In the genomic region with DNA sequence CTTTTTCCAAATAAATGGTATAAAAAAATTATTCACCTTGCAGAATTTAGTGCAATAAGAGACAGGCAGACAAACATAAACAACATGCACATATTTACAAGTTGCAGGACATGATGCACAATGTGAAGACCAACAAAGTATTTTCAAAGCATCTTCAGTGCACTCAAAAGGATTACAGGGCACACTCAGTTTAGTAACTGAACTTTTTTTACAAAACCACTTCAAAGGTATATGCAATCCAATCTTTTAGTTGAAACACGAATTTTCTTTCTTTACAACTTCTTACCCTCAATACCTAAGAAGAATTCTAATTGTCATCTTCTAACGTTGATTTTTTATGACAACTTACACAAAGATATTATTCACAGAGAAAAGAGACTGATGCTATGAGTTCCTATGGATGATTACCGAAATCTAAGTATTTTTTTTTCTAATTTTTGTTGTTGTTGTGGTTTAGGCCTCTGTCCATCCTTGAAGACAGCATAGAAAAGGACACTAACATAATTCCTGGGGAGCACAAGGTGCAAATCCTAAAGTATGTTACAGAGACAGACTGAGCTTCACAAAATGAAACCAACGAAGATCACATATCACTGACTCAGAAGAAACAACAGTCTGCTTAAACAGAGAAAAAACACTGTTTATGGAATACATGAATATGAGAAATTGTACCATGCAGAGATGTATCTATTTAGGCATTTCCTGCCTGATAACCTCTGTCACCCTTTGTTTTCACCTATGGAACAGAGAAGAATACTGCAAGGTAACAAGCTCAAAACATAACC, we compare ENCODE assay signal across 16 cellular contexts. TPM values are rescaled to one million over a fixed set of nuclear protein-coding genes. Genes with fewer than 3 reads are reported as not detected.
A peak's percentile ranks its signal among the peaks of the same experiment; 100 is the strongest.
DNase-seq lines count a peak whose midpoint lies in the region; ATAC-seq and TF ChIP-seq lines count a peak whose summit lies in the region.
"Had no signal": no experiment of that assay in that cellular context is flagged by ENCODE, and none has a peak within 500 bp of the region (broad histone marks: within the 10 kb centered on the region; RNA-seq: fewer than 3 reads in every experiment).

No MANE protein-coding gene starts in this region.

- no peak overlapping the region for H3K4me2 ChIP-seq in mammary epithelial cell (ENCODE audit: insufficient read depth, low read depth, low read length)

- no peak overlapping the region for H3K4me3 Mint-ChIP-seq in MCF 10A (ENCODE audit: unreplicated experiment)
- no peak overlapping the region for H3K4me3 Mint-ChIP-seq in chondrocyte (ENCODE audit: unreplicated experiment)
- no peak overlapping the region for H3K4me3 Mint-ChIP-seq in stimulated activated effector memory CD8-positive, alpha-beta T cell treated with anti-CD3 and anti-CD28 coated beads, Interleukin-12 subunit alpha, Interleukin-12 subunit beta, amount 100 ng/mL, for 72 hours

- dilution Hi-C loops in mammary epithelial cell (cut with HindIII; ENCODE audit: low sequenced_read_pairs), result loop anchor here (25.0 kb wide), 1 partner anchor 291 kb away; a partner anchor contains a TSS

- H3K27me3 Mint-ChIP-seq in MCF 10A (ENCODE audit: insufficient read depth, unreplicated experiment) (no peaks in the 10 kb centered on the region), chondrocyte (ENCODE audit: low read depth) (no peaks in the 10 kb centered on the region)

- H3K36me3 Mint-ChIP-seq in MCF 10A (ENCODE audit: insufficient read depth, unreplicated experiment) (peaks cover 75% of the 10 kb centered on the region), chondrocyte (ENCODE audit: low read depth) (peaks cover 12% of the 10 kb centered on the region)
- H3K36me3 Mint-ChIP-seq in stimulated activated effector memory CD8-positive, alpha-beta T cell treated with anti-CD3 and anti-CD28 coated beads, Interleukin-12 subunit alpha, Interleukin-12 subunit beta, amount 100 ng/mL, for 72 hours, result peaks cover 17% of the 10 kb centered on the region

- no peaks in the 10 kb centered on the region for H3K9me3 ChIP-seq in mammary epithelial cell (replicated peaks; ENCODE audit: insufficient read depth, low read length)
- H3K9me3 ChIP-seq: esophagus squamous epithelium, HAP-1, SJCRH30 had no signal

- 54% methylated on average over 4 of the region's 4 CpGs for WGBS in mammary epithelial cell (ENCODE audit: low coverage, missing lambda C conversion rate)

- intact Hi-C loops in MCF 10A (cut with micrococcal nuclease), result no loop called here
- intact Hi-C loops in mammary epithelial cell (cut with micrococcal nuclease), result no loop called here

- no peaks in the 10 kb centered on the region for H4K20me1 ChIP-seq in mammary epithelial cell (ENCODE audit: insufficient read depth, low read length)

- H3K4me1 ChIP-seq in mammary epithelial cell (ENCODE audit: insufficient read depth, low read length) (no peaks in the 10 kb centered on the region), foreskin keratinocyte (no peaks in the 10 kb centered on the region)

- H3K27ac ChIP-seq in mammary epithelial cell (ENCODE audit: insufficient read depth, low read depth, low read length) (no peak overlapping the region), foreskin keratinocyte (no peak overlapping the region)
- H3K27ac ChIP-seq: esophagus squamous epithelium, SJCRH30 had no signal

- no peak for TF ChIP-seq CTCF in MCF 10A (IDR thresholded peaks at IDR 0.05; ENCODE audit: unreplicated experiment)
- no peak for TF ChIP-seq CTCF in mammary epithelial cell (conservative IDR thresholded peaks at IDR 0.05 in 1 of 2, IDR thresholded peaks at IDR 0.05 in 1 of 2; ENCODE audit: extremely low read depth in 1 of 2, insufficient read depth in 1 of 2, low read depth in 1 of 2, low read length in 2 of 2)
- no peak for TF ChIP-seq CTCF in chondrocyte (IDR thresholded peaks at IDR 0.05)
- TF ChIP-seq CTCF in foreskin keratinocyte (conservative IDR thresholded peaks at IDR 0.05), result no peak

- H3K79me2 ChIP-seq in mammary epithelial cell (ENCODE audit: insufficient read depth, low read length), result peaks cover 6% of the 10 kb centered on the region

- BruUV-seq in MCF 10A (replicated peaks; lab: Mats Ljungman, UMichigan) (TSS peak; percentile 1), mammary epithelial cell (replicated peaks; lab: Mats Ljungman, UMichigan) (no TSS peak)

- H3K4me3 ChIP-seq in mammary epithelial cell (replicated peaks in 1 of 3; ENCODE audit: insufficient read depth in 1 of 3, low read depth in 2 of 3, low read length in 3 of 3), result no peak overlapping the region
- H3K4me3 ChIP-seq: esophagus squamous epithelium, HAP-1, SJCRH30 had no signal

- DNase-seq in MCF 10A (ENCODE audit: unreplicated experiment) (no peak), mammary epithelial cell (no peak), NCI-H226 (peak; percentile 1), chondrocyte (ENCODE audit: low spot score) (no peak), NCI-H1105 treated with DMSO at 0.1 percent for 48 hours (lab: John Stamatoyannopoulos, UW) (no peak), foreskin keratinocyte (no peak)
- DNase-seq in stimulated activated effector memory CD8-positive, alpha-beta T cell treated with anti-CD3 and anti-CD28 coated beads, Interleukin-12 subunit alpha, Interleukin-12 subunit beta, amount 100 ng/mL, for 72 hours (ENCODE audit: low spot score in 2 of 2), result no peak
- DNase-seq in activated effector memory CD4-positive, alpha-beta T cell treated with anti-CD3 and anti-CD28 coated beads, Interleukin-2, amount 50 U/mL, for 16 hours, result no peak
- DNase-seq: activated CD4-positive, alpha-beta T cell treated with anti-CD3 and anti-CD28 coated beads for 4 hours; esophagus squamous epithelium; islet precursor cell; MV-4-11; NCI-H2081; NCI-H524; SJCRH30 had no signal

- POLR2A ChIA-PET in MCF 10A (lab: Yijun Ruan, JAX), result interaction anchor here (1.7 to 2.8 kb wide), 2 partner anchors 16 to 50 kb away, joined by 9 to 14 read pairs; a partner anchor contains a TSS

- ATAC-seq in stimulated activated effector memory CD8-positive, alpha-beta T cell treated with anti-CD3 and anti-CD28 coated beads, Interleukin-12 subunit alpha, Interleukin-12 subunit beta, amount 100 ng/mL, for 72 hours, result no peak
- ATAC-seq in foreskin keratinocyte, result no peak

- no peaks in the 10 kb centered on the region for H3K9me3 Mint-ChIP-seq in MCF 10A (ENCODE audit: unreplicated experiment)
- H3K9me3 Mint-ChIP-seq in chondrocyte (ENCODE audit: low read depth), result no peaks in the 10 kb centered on the region
- H3K9me3 Mint-ChIP-seq in stimulated activated effector memory CD8-positive, alpha-beta T cell treated with anti-CD3 and anti-CD28 coated beads, Interleukin-12 subunit alpha, Interleukin-12 subunit beta, amount 100 ng/mL, for 72 hours, result no peaks in the 10 kb centered on the region

- no peaks in the 10 kb centered on the region for H3K4me1 Mint-ChIP-seq in MCF 10A (ENCODE audit: insufficient read depth, unreplicated experiment)
- H3K4me1 Mint-ChIP-seq in chondrocyte (ENCODE audit: low read depth), result peaks cover 17% of the 10 kb centered on the region
- peaks cover 6% of the 10 kb centered on the region for H3K4me1 Mint-ChIP-seq in stimulated activated effector memory CD8-positive, alpha-beta T cell treated with anti-CD3 and anti-CD28 coated beads, Interleukin-12 subunit alpha, Interleukin-12 subunit beta, amount 100 ng/mL, for 72 hours

- no peak overlapping the region for H3K9ac ChIP-seq in mammary epithelial cell (ENCODE audit: insufficient read depth, low read length)

- H3K27me3 ChIP-seq in mammary epithelial cell (ENCODE audit: insufficient read depth, low read length) (no peaks in the 10 kb centered on the region), foreskin keratinocyte (no peaks in the 10 kb centered on the region)
- H3K27me3 ChIP-seq: esophagus squamous epithelium, SJCRH30 had no signal

- H3K27ac Mint-ChIP-seq in MCF 10A (ENCODE audit: low read depth, unreplicated experiment) (no peak overlapping the region), chondrocyte (ENCODE audit: unreplicated experiment) (peak overlapping the region; percentile 43)
- peak overlapping the region; percentile 38 for H3K27ac Mint-ChIP-seq in stimulated activated effector memory CD8-positive, alpha-beta T cell treated with anti-CD3 and anti-CD28 coated beads, Interleukin-12 subunit alpha, Interleukin-12 subunit beta, amount 100 ng/mL, for 72 hours

- H3K36me3 ChIP-seq in mammary epithelial cell (ENCODE audit: insufficient read depth, low read length), result peaks cover 11% of the 10 kb centered on the region
- H3K36me3 ChIP-seq: HAP-1 had no signal

- H2AFZ ChIP-seq in mammary epithelial cell (ENCODE audit: low read depth, low read length), result no peak overlapping the region

- CTCF ChIA-PET in MCF 10A (lab: Yijun Ruan, JAX), result interaction anchor here (0.6 to 2.2 kb wide), 5 partner anchors 47 to 329 kb away, joined by 3 to 11 read pairs (median 3); no protein-coding TSS in a partner anchor
- CTCF ChIA-PET in mammary epithelial cell (lab: Charles Lee; ENCODE audit: low non-redundant PET), result no interaction called here

- in situ Hi-C loops in mammary epithelial cell (cut with MboI; ENCODE audit: low sequenced_read_pairs in 2 of 2), result no loop called here

RNA-seq across cellular contexts. Expression of a gene that starts 50.3 kb away (rescaled TPM):
- total RNA-seq in MCF 10A (2022) (50.9 and 58.0 TPM in 2 replicates), mammary epithelial cell (10 to 100 TPM; 31.3 to 56.2 TPM), chondrocyte (80.6 to 108 TPM (median 80.7 TPM) in 3 replicates), foreskin keratinocyte (6.1 and 10.4 TPM in 2 replicates)
- polyA plus RNA-seq in mammary epithelial cell (24.4 TPM), foreskin keratinocyte (1.5 and 2.5 TPM in 2 replicates)
- polyA minus RNA-seq in mammary epithelial cell, result 64.2 TPM
